ENCODE assay signal across 25 cellular contexts in genomic region chr1:36165145-36165544, GRCh38. TPM values are rescaled to one million over a fixed set of nuclear protein-coding genes. Genes with fewer than 3 reads are reported as not detected.
A peak's percentile ranks its signal among the peaks of the same experiment; 100 is the strongest.
DNase-seq lines count a peak whose midpoint lies in the region; ATAC-seq and TF ChIP-seq lines count a peak whose summit lies in the region.
"Had no signal": no experiment of that assay in that cellular context is flagged by ENCODE, and none has a peak within 500 bp of the region (broad histone marks: within the 10 kb centered on the region; RNA-seq: fewer than 3 reads in every experiment).

No MANE protein-coding gene starts in this region.

- H3K4me3 ChIP-seq in psoas muscle: no peak overlapping the region
- no peak overlapping the region for H3K4me3 ChIP-seq in OCI-LY7 (ENCODE audit: low read depth, low read length, poor library complexity, severe bottlenecking)
- H3K4me3 ChIP-seq: GM23338, hepatocyte, K562, upper lobe of right lung had no signal

- no TSS peak for BruUV-seq in OCI-LY7 (replicated peaks; lab: Mats Ljungman, UMichigan)

- WGBS in psoas muscle, 3 donors: 58 to 100% (median 100%) methylated on average over 1 of the region's 1 CpG

- ATAC-seq in psoas muscle: no peak
- ATAC-seq in GM21723 (IDR thresholded peaks at IDR 0.05; ENCODE audit: unreplicated experiment): no peak
- ATAC-seq: GM23338, K562, upper lobe of right lung had no signal

- intact Hi-C loops in psoas muscle (cut with DNase I) (loop anchor here in 1 of 2 donors (10.0 kb wide), 1 partner anchor 1860 kb away; no protein-coding TSS in a partner anchor), OCI-LY7 (cut with micrococcal nuclease; ENCODE audit: unreplicated experiment) (no loop called here)

- H3K36me3 Mint-ChIP-seq in activated naive CD4-positive, alpha-beta T cell treated with anti-CD3 and anti-CD28 coated beads, Interleukin-2, amount 50 U/mL, for 24 hours: peaks cover 8% of the 10 kb centered on the region
- peaks cover 49% of the 10 kb centered on the region for H3K36me3 Mint-ChIP-seq in activated naive CD4-positive, alpha-beta T cell treated with anti-CD3 and anti-CD28 coated beads, Interleukin-2, amount 10 ng/mL, durations not matched to agents 7 days and 5 days
- peaks cover 30% of the 10 kb centered on the region for H3K36me3 Mint-ChIP-seq in HFFc6 (ENCODE audit: low read depth)

- no peak for DNase-seq in activated naive CD4-positive, alpha-beta T cell treated with anti-CD3 and anti-CD28 coated beads, Interleukin-2, amount 10 ng/mL, durations not matched to agents 7 days and 5 days
- no peak for DNase-seq in HFFc6
- no peak for DNase-seq in epithelial cell of prostate (ENCODE audit: low read depth, low spot score)
- DNase-seq in psoas muscle: no peak
- DNase-seq in effector CD4-positive, alpha-beta T cell: no peak
- DNase-seq in OCI-LY7 (ENCODE audit: low spot score): no peak
- DNase-seq: 8988T; activated CD4-positive, alpha-beta T cell treated with anti-CD3 and anti-CD28 coated beads for 1 hour; activated CD8-positive, alpha-beta memory T cell treated with anti-CD3 and anti-CD28 coated beads for 24 hours; activated T-cell treated with anti-CD3 and anti-CD28 coated beads, Interleukin-2, amount 50 U/mL, for 1 hour; amniotic stem cell; DMS79; MM.1S; NCI-H1417; NCI-H2081 treated with DMSO at 0.1 percent for 48 hours; NCI-H82; OCI-M1; SIG-M5; upper lobe of right lung had no signal

- H3K4me2 ChIP-seq in OCI-LY7 (ENCODE audit: low read length): no peak overlapping the region
- H3K4me2 ChIP-seq: GM23338, hepatocyte had no signal

- no peak overlapping the region for H3K4me3 Mint-ChIP-seq in activated naive CD4-positive, alpha-beta T cell treated with anti-CD3 and anti-CD28 coated beads, Interleukin-2, amount 50 U/mL, for 24 hours
- H3K4me3 Mint-ChIP-seq in activated naive CD4-positive, alpha-beta T cell treated with anti-CD3 and anti-CD28 coated beads, Interleukin-2, amount 10 ng/mL, durations not matched to agents 7 days and 5 days: no peak overlapping the region
- no peak overlapping the region for H3K4me3 Mint-ChIP-seq in HFFc6
- H3K4me3 Mint-ChIP-seq: GM23338, neural crest cell had no signal

- H3K27ac ChIP-seq in epithelial cell of prostate: peak overlapping the region; percentile 98
- peak overlapping the region; percentile 94 for H3K27ac ChIP-seq in psoas muscle
- no peak overlapping the region for H3K27ac ChIP-seq in OCI-LY7 (ENCODE audit: low read depth, low read length, poor library complexity, severe bottlenecking)
- H3K27ac ChIP-seq: hepatocyte, upper lobe of right lung had no signal

- no peak overlapping the region for H2AFZ ChIP-seq in OCI-LY7 (ENCODE audit: low read length)
- H2AFZ ChIP-seq: GM23338, hepatocyte had no signal

- H3K27ac Mint-ChIP-seq in activated naive CD4-positive, alpha-beta T cell treated with anti-CD3 and anti-CD28 coated beads, Interleukin-2, amount 50 U/mL, for 24 hours: peak overlapping the region; percentile 84
- no peak overlapping the region for H3K27ac Mint-ChIP-seq in activated naive CD4-positive, alpha-beta T cell treated with anti-CD3 and anti-CD28 coated beads, Interleukin-2, amount 10 ng/mL, durations not matched to agents 7 days and 5 days
- H3K27ac Mint-ChIP-seq in HFFc6: peak overlapping the region; percentile 92
- H3K27ac Mint-ChIP-seq: GM23338 had no signal

- POLR2A ChIA-PET in OCI-LY7 (lab: Charles Lee): interaction anchor here (0.6 kb wide), 1 partner anchor 411 kb away, joined by 3 read pairs; no protein-coding TSS in a partner anchor

- no peaks in the 10 kb centered on the region for H3K9me2 ChIP-seq in OCI-LY7 (ENCODE audit: insufficient read depth, low read length)

- H3K27me3 ChIP-seq in psoas muscle (ENCODE audit: insufficient read depth in 3 of 3, low read length in 2 of 3): no peaks in the 10 kb centered on the region
- H3K27me3 ChIP-seq: hepatocyte, upper lobe of right lung had no signal

- CTCF ChIA-PET in activated naive CD4-positive, alpha-beta T cell treated with anti-CD3 and anti-CD28 coated beads, Interleukin-2, amount 10 ng/mL, durations not matched to agents 7 days and 5 days (lab: Charles Lee): interaction anchor here (2.5 to 8.2 kb wide), 2 partner anchors 15 to 23 kb away, joined by 11 to 70 read pairs; partner anchors contain the start of gene TRAPPC3
- CTCF ChIA-PET in OCI-LY7 (lab: Charles Lee; ENCODE audit: unreplicated experiment): no interaction called here

- H3K36me3 ChIP-seq in psoas muscle (ENCODE audit: insufficient read depth in 1 of 2, low read depth in 1 of 2) (peaks cover 0 to 4% of the 10 kb centered on the region in 2 donors), OCI-LY7 (ENCODE audit: insufficient read depth, low read length) (peaks cover 34% of the 10 kb centered on the region; the same call in 1 of the 2 replicates)

- no peaks in the 10 kb centered on the region for H3K9me3 Mint-ChIP-seq in activated naive CD4-positive, alpha-beta T cell treated with anti-CD3 and anti-CD28 coated beads, Interleukin-2, amount 50 U/mL, for 24 hours
- H3K9me3 Mint-ChIP-seq in activated naive CD4-positive, alpha-beta T cell treated with anti-CD3 and anti-CD28 coated beads, Interleukin-2, amount 10 ng/mL, durations not matched to agents 7 days and 5 days: no peaks in the 10 kb centered on the region
- no peaks in the 10 kb centered on the region for H3K9me3 Mint-ChIP-seq in HFFc6
- H3K9me3 Mint-ChIP-seq: GM23338, neural crest cell had no signal

- no peaks in the 10 kb centered on the region for H3K27me3 Mint-ChIP-seq in activated naive CD4-positive, alpha-beta T cell treated with anti-CD3 and anti-CD28 coated beads, Interleukin-2, amount 50 U/mL, for 24 hours
- H3K27me3 Mint-ChIP-seq in activated naive CD4-positive, alpha-beta T cell treated with anti-CD3 and anti-CD28 coated beads, Interleukin-2, amount 10 ng/mL, durations not matched to agents 7 days and 5 days: no peaks in the 10 kb centered on the region
- peaks cover 1% of the 10 kb centered on the region for H3K27me3 Mint-ChIP-seq in HFFc6 (ENCODE audit: insufficient read depth)

- no peak for TF ChIP-seq CTCF in HFFc6 (IDR thresholded peaks at IDR 0.05)
- TF ChIP-seq CTCF in psoas muscle (IDR thresholded peaks at IDR 0.05): no peak
- TF ChIP-seq CTCF in OCI-LY7 (conservative IDR thresholded peaks at IDR 0.05; ENCODE audit: low read length): no peak

- 0 out of 2 replicates have a peak, but pooled peaks cover 3% of the 10 kb centered on the region for H4K20me1 ChIP-seq in OCI-LY7 (ENCODE audit: insufficient read depth, low read length)

- H3K4me1 Mint-ChIP-seq in activated naive CD4-positive, alpha-beta T cell treated with anti-CD3 and anti-CD28 coated beads, Interleukin-2, amount 50 U/mL, for 24 hours: peaks cover 73% of the 10 kb centered on the region
- peaks cover 56% of the 10 kb centered on the region for H3K4me1 Mint-ChIP-seq in activated naive CD4-positive, alpha-beta T cell treated with anti-CD3 and anti-CD28 coated beads, Interleukin-2, amount 10 ng/mL, durations not matched to agents 7 days and 5 days
- H3K4me1 Mint-ChIP-seq in HFFc6 (ENCODE audit: low read depth): peaks cover 76% of the 10 kb centered on the region

- H3K4me1 ChIP-seq in psoas muscle: peaks cover 87% of the 10 kb centered on the region
- peaks cover 51% of the 10 kb centered on the region for H3K4me1 ChIP-seq in OCI-LY7 (ENCODE audit: insufficient read depth, low read length, poor library complexity, severe bottlenecking)

- no peaks in the 10 kb centered on the region for H3K9me3 ChIP-seq in psoas muscle
- no peaks in the 10 kb centered on the region for H3K9me3 ChIP-seq in OCI-LY7 (ENCODE audit: low read length)
- H3K9me3 ChIP-seq: upper lobe of right lung had no signal

- peaks cover 72% of the 10 kb centered on the region for H3K79me2 ChIP-seq in OCI-LY7 (ENCODE audit: insufficient read depth, low read depth, low read length)

RNA-seq across cellular contexts. Expression of gene MAP7D1, which starts 9.2 kb away (rescaled TPM):
- 100 to 1,000 TPM; 202 to 234 (median 210) TPM for total RNA-seq in HFFc6 (2021; fragmentation: NEBNext Ultra II Directional; extraction: Animal tissue kit (Norgen Biotek cat#: 25700))
- 100 to 1,000 TPM; 209 to 230 (median 215) TPM for total RNA-seq in psoas muscle
- 100 to 1,000 TPM; 117 to 342 (median 165) TPM for polyA plus RNA-seq in psoas muscle
- total RNA-seq in OCI-LY7 (2014; rRNA removed; shearing (Covaris generic)): 55.1 and 61.2 TPM in 2 replicates
- 94.7 and 101 TPM in 2 replicates for total RNA-seq in OCI-LY7 (2022)

RNA-seq across cellular contexts. Expression of gene TRAPPC3, which starts 15.9 kb away (rescaled TPM):
- total RNA-seq in HFFc6 (2021; fragmentation: NEBNext Ultra II Directional; extraction: Animal tissue kit (Norgen Biotek cat#: 25700)): 10 to 100 TPM; 76.6 to 93.4 (median 78.6) TPM
- total RNA-seq in psoas muscle (10 to 100 TPM; 34.8 to 44.4 (median 38.7) TPM), OCI-LY7 (2022) (55.4 and 60.4 TPM in 2 replicates)
- 10 to 100 TPM; 43.8 to 91.8 (median 73.0) TPM for polyA plus RNA-seq in psoas muscle
- 50.3 and 71.0 TPM in 2 replicates for total RNA-seq in OCI-LY7 (2014; rRNA removed; shearing (Covaris generic))

RNA-seq across cellular contexts. Expression of gene COL8A2, which starts 40.1 kb away (rescaled TPM):
- total RNA-seq in HFFc6 (2021; fragmentation: NEBNext Ultra II Directional; extraction: Animal tissue kit (Norgen Biotek cat#: 25700)): 1 to 10 TPM; 1.9 to 6.4 (median 2.4) TPM
- total RNA-seq in psoas muscle: under 1 TPM; 0.15 to 0.41 (median 0.30) TPM
- under 1 TPM; 0.06 to 0.12 (median 0.10) TPM for polyA plus RNA-seq in psoas muscle
- total RNA-seq in OCI-LY7 (2014; rRNA removed; shearing (Covaris generic)): not detected in 2 replicates
- total RNA-seq in OCI-LY7 (2022): not detected in 2 replicates

RNA-seq across cellular contexts. Expression of gene THRAP3, which starts 59.1 kb away (rescaled TPM):
- 100 to 1,000 TPM; 116 to 126 (median 121) TPM for total RNA-seq in HFFc6 (2021; fragmentation: NEBNext Ultra II Directional; extraction: Animal tissue kit (Norgen Biotek cat#: 25700))
- total RNA-seq in psoas muscle (100 to 1,000 TPM in 3 of 4 donors, 10 to 100 TPM in 1; 96.6 to 159 (median 124) TPM), OCI-LY7 (2022) (131 and 132 TPM in 2 replicates)
- polyA plus RNA-seq in psoas muscle: 10 to 100 TPM; 45.8 to 92.9 (median 80.3) TPM
- 76.1 and 98.7 TPM in 2 replicates for total RNA-seq in OCI-LY7 (2014; rRNA removed; shearing (Covaris generic))
